31 cellular contexts compared by ENCODE assay signal in the genomic region with DNA sequence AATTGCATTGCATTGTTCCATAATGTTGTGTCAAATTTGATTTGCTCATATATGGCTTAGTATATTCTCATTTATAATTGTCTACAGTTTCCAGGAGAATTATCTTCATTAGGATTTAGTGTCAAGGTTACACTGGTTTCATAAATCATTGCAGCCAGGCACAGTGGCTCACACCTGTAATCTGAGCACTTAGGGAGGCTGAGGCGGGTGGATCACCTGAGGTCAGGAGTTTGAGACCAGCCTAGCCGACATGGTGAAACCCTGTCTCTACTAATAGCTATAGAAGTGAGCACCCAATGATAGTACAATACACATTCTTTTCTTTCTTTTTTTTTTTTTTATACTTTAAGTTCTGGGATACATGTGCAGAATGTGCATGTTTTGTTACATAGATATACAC.
"Had no signal": no experiment of that assay in that cellular context is flagged by ENCODE, and none has a peak within 500 bp of the region (broad histone marks: within the 10 kb centered on the region; RNA-seq: fewer than 3 reads in every experiment).

No MANE protein-coding gene starts in this region.

- DNase-seq: activated effector memory CD4-positive, alpha-beta T cell treated with anti-CD3 and anti-CD28 coated beads, Interleukin-2, amount 50 U/mL, for 16 hours; activated effector memory CD4-positive, alpha-beta T cell treated with Interleukin-2 at 50 U/mL for 16 hours; activated gamma-delta T cell; activated gamma-delta T cell treated with Interleukin-2 at 50 U/mL for 16 hours; activated naive CD4-positive, alpha-beta T cell; activated naive CD4-positive, alpha-beta T cell treated with anti-CD3 and anti-CD28 coated beads for 36 hours; activated naive CD4-positive, alpha-beta T cell treated with anti-CD3 and anti-CD28 coated beads, Interleukin-2, amount 10 ng/mL, durations not matched to agents 7 days and 5 days; activated naive CD4-positive, alpha-beta T cell treated with anti-CD3 and anti-CD28 coated beads, Interleukin-2, amount 50 U/mL, for 16 hours; activated naive CD4-positive, alpha-beta T cell treated with Interleukin-2 at 50 U/mL for 16 hours; activated naive CD8-positive, alpha-beta T cell treated with anti-CD3 and anti-CD28 coated beads for 36 hours; activated naive CD8-positive, alpha-beta T cell treated with anti-CD3 and anti-CD28 coated beads, Interleukin-2, amount 10 ng/mL, durations not matched to agents 7 days and 5 days; activated naive CD8-positive, alpha-beta T cell treated with anti-CD3 and anti-CD28 coated beads, Interleukin-2, amount 50 U/mL, for 24 hours; activated T-cell treated with anti-CD3 and anti-CD28 coated beads, Interleukin-2, amount 50 U/mL, for 24 hours; activated T-cell treated with anti-CD3 and anti-CD28 coated beads, Interleukin-2, amount 50 U/mL, for 4 hours; activated T-cell treated with anti-CD3 and anti-CD28 coated beads, Interleukin-2, amount 50 U/mL, for 48 hours; activated T-cell treated with anti-CD3 and anti-CD28 coated beads, Interleukin-2, amount 50 U/mL, for 72 hours; adrenal gland; amniotic stem cell; amygdala; anterior cingulate cortex; aorta; body of pancreas; brain microvascular endothelial cell; caudate nucleus; central memory CD4-positive, alpha-beta T cell; cerebellar nuclear complex had no signal

- FAIRE-seq: astrocyte, bronchial epithelial cell had no signal

- H3K36me3 ChIP-seq: adrenal gland, ascending aorta, brain microvascular endothelial cell, breast epithelium, cardiac muscle cell had no signal

- H3K9me3 ChIP-seq: adrenal gland, ascending aorta, body of pancreas, breast epithelium had no signal

- H3K4me3 ChIP-seq: adrenal gland, ascending aorta, body of pancreas, breast epithelium, cardiac muscle cell had no signal

- H3K27ac ChIP-seq: adrenal gland, ascending aorta, body of pancreas, brain microvascular endothelial cell, breast epithelium, cardiac muscle cell had no signal

- H3K27me3 ChIP-seq: adrenal gland, ascending aorta, body of pancreas, brain microvascular endothelial cell, breast epithelium, cardiac muscle cell had no signal

- H3K4me1 ChIP-seq: adrenal gland, ascending aorta, body of pancreas, breast epithelium had no signal
